In the genomic region with DNA sequence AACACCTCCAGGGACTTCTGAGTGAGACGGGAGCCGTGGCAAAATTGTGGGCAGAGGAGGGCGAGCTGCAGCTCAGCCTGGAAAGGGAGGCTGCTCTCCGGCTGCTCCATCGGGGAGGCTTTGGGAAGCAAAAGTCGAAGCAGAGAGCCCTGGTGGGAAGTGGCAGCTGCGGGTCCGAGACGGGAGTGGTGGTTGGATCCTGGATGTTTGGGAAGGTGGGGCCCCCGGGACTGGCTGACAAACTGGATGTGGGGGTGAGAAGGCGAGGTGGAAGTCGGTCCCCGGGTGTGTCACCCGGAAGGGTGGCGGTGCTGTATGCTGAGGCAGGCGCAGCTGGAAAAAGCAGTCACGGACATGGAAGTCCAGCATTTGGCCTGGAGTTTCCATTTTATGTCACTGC, we compare ENCODE assay signal across 24 cellular contexts. TPM values are rescaled to one million over a fixed set of nuclear protein-coding genes. Genes with fewer than 3 reads are reported as not detected.
DNase-seq lines count a peak whose midpoint lies in the region; ATAC-seq and TF ChIP-seq lines count a peak whose summit lies in the region.
"Had no signal": no experiment of that assay in that cellular context is flagged by ENCODE, and none has a peak within 500 bp of the region (broad histone marks: within the 10 kb centered on the region; RNA-seq: fewer than 3 reads in every experiment).

No MANE protein-coding gene starts in this region.

- H3K36me3 Mint-ChIP-seq in stimulated activated naive CD8-positive, alpha-beta T cell treated with anti-CD3 and anti-CD28 coated beads, Interleukin-15, Interleukin-2, amounts not matched to agents 100 ng/mL and 50 ng/mL, for 24 hours (ENCODE audit: low read depth) = peaks cover 27% of the 10 kb centered on the region
- H3K36me3 Mint-ChIP-seq in activated T-helper 17 cell treated with anti-CD3 and anti-CD28 coated beads, Interleukin-2, amount 50 U/mL, for 72 hours (ENCODE audit: low read depth) = peaks cover 65% of the 10 kb centered on the region

- no peak for TF ChIP-seq CTCF in lower lobe of right lung (IDR thresholded peaks at IDR 0.05)

- H3K27me3 Mint-ChIP-seq in stimulated activated naive CD8-positive, alpha-beta T cell treated with anti-CD3 and anti-CD28 coated beads, Interleukin-15, Interleukin-2, amounts not matched to agents 100 ng/mL and 50 ng/mL, for 24 hours = no peaks in the 10 kb centered on the region
- H3K27me3 Mint-ChIP-seq in activated T-helper 17 cell treated with anti-CD3 and anti-CD28 coated beads, Interleukin-2, amount 50 U/mL, for 72 hours = no peaks in the 10 kb centered on the region
- H3K27me3 Mint-ChIP-seq: CD4-positive, alpha-beta memory T cell had no signal

- H3K4me1 Mint-ChIP-seq in stimulated activated naive CD8-positive, alpha-beta T cell treated with anti-CD3 and anti-CD28 coated beads, Interleukin-15, Interleukin-2, amounts not matched to agents 100 ng/mL and 50 ng/mL, for 24 hours (ENCODE audit: low read depth) = no peaks in the 10 kb centered on the region
- H3K4me1 Mint-ChIP-seq in activated T-helper 17 cell treated with anti-CD3 and anti-CD28 coated beads, Interleukin-2, amount 50 U/mL, for 72 hours = peaks cover 4% of the 10 kb centered on the region

- no peak for DNase-seq in stimulated activated naive CD8-positive, alpha-beta T cell treated with anti-CD3 and anti-CD28 coated beads, Interleukin-15, Interleukin-2, amounts not matched to agents 100 U/mL and 50 U/mL, for 24 hours
- DNase-seq in lower lobe of right lung (peak; percentile 37), aorta (peak; percentile 50 to 70), HT-29 (ENCODE audit: low spot score) (no peak), retina (no peak)
- no peak for DNase-seq in activated CD4-positive, alpha-beta T cell treated with anti-CD3 and anti-CD28 coated beads for 48 hours
- DNase-seq: activated CD4-positive, alpha-beta T cell treated with anti-CD3 and anti-CD28 coated beads, Interleukin-2, amount 50 U/mL, for 1 hour; activated naive CD4-positive, alpha-beta T cell; CD4-positive, alpha-beta memory T cell; cerebellar nuclear complex; H9; midbrain; NCI-H1048; NCI-H1694 treated with DMSO at 0.1 percent for 48 hours; NCI-H2171 treated with DMSO at 0.1 percent for 48 hours; NCI-H526 treated with DMSO at 0.1 percent for 48 hours; trophoblast cell had no signal

- H3K36me3 ChIP-seq in lower lobe of right lung (peaks cover 35% of the 10 kb centered on the region), aorta (ENCODE audit: control insufficient read depth in 1 of 2, insufficient read depth in 2 of 2, low read length in 1 of 2) (no peaks in the 10 kb centered on the region)

- no peaks in the 10 kb centered on the region for H3K9me3 Mint-ChIP-seq in stimulated activated naive CD8-positive, alpha-beta T cell treated with anti-CD3 and anti-CD28 coated beads, Interleukin-15, Interleukin-2, amounts not matched to agents 100 ng/mL and 50 ng/mL, for 24 hours
- no peaks in the 10 kb centered on the region for H3K9me3 Mint-ChIP-seq in activated T-helper 17 cell treated with anti-CD3 and anti-CD28 coated beads, Interleukin-2, amount 50 U/mL, for 72 hours
- H3K9me3 Mint-ChIP-seq: CD4-positive, alpha-beta memory T cell; H9; naive thymus-derived CD8-positive, alpha-beta T cell had no signal

- H3K4me1 ChIP-seq in lower lobe of right lung = no peaks in the 10 kb centered on the region
- no peaks in the 10 kb centered on the region for H3K4me1 ChIP-seq in aorta (ENCODE audit: control insufficient read depth in 1 of 2, insufficient read depth in 2 of 2, low read length in 2 of 2)
- H3K4me1 ChIP-seq: left lung, parathyroid adenoma had no signal

- ATAC-seq in stimulated activated naive CD8-positive, alpha-beta T cell treated with anti-CD3 and anti-CD28 coated beads, Interleukin-15, Interleukin-2, amounts not matched to agents 100 U/mL and 50 U/mL, for 24 hours = no peak
- ATAC-seq in activated T-helper 17 cell treated with anti-CD3 and anti-CD28 coated beads, Interleukin-2, amount 50 U/mL, for 72 hours (replicated peaks) = no peak
- ATAC-seq in lower lobe of right lung = no peak
- no peak for ATAC-seq in aorta (ENCODE audit: low FRiP score)
- ATAC-seq: left lung; naive thymus-derived CD8-positive, alpha-beta T cell had no signal

- H3K4me3 ChIP-seq in lower lobe of right lung = no peak overlapping the region
- no peak overlapping the region for H3K4me3 ChIP-seq in aorta (ENCODE audit: low read length in 2 of 2)
- H3K4me3 ChIP-seq: left lung had no signal

- H3K27me3 ChIP-seq in lower lobe of right lung (ENCODE audit: low read depth) (peaks cover 23% of the 10 kb centered on the region), aorta (ENCODE audit: control insufficient read depth in 1 of 2, insufficient read depth in 2 of 2, low read length in 1 of 2) (no peaks in the 10 kb centered on the region)

- H3K27ac ChIP-seq in lower lobe of right lung = no peak overlapping the region
- no peak overlapping the region for H3K27ac ChIP-seq in aorta (ENCODE audit: low read depth in 1 of 2, low read length in 2 of 2)
- H3K27ac ChIP-seq: epithelial cell of prostate, left lung, parathyroid adenoma had no signal

- no peak overlapping the region for H3K4me3 Mint-ChIP-seq in stimulated activated naive CD8-positive, alpha-beta T cell treated with anti-CD3 and anti-CD28 coated beads, Interleukin-15, Interleukin-2, amounts not matched to agents 100 ng/mL and 50 ng/mL, for 24 hours
- no peak overlapping the region for H3K4me3 Mint-ChIP-seq in activated T-helper 17 cell treated with anti-CD3 and anti-CD28 coated beads, Interleukin-2, amount 50 U/mL, for 72 hours
- H3K4me3 Mint-ChIP-seq: H9; naive thymus-derived CD8-positive, alpha-beta T cell had no signal

- WGBS in aorta, 2 donors = 83 to 85% methylated on average over 17 of the region's 17 CpGs

- H3K9me3 ChIP-seq in lower lobe of right lung = no peaks in the 10 kb centered on the region
- no peaks in the 10 kb centered on the region for H3K9me3 ChIP-seq in aorta (ENCODE audit: control insufficient read depth, low read length)
- H3K9me3 ChIP-seq: left lung, SK-N-SH had no signal

- intact Hi-C loops in lower lobe of right lung (cut with DNase I) = no loop called here
- intact Hi-C loops in aorta (cut with DNase I) = no loop called here

- H3K27ac Mint-ChIP-seq in stimulated activated naive CD8-positive, alpha-beta T cell treated with anti-CD3 and anti-CD28 coated beads, Interleukin-15, Interleukin-2, amounts not matched to agents 100 ng/mL and 50 ng/mL, for 24 hours = peak overlapping the region; percentile 26
- H3K27ac Mint-ChIP-seq in activated T-helper 17 cell treated with anti-CD3 and anti-CD28 coated beads, Interleukin-2, amount 50 U/mL, for 72 hours = peak overlapping the region; percentile 70

RNA-seq across cellular contexts. Expression of gene KCNAB2, which starts 52.1 kb away (rescaled TPM):
- total RNA-seq in activated T-helper 17 cell treated with anti-CD3 and anti-CD28 coated beads, Interleukin-2, amount 50 U/mL, for 72 hours = 100 to 1,000 TPM; 407 to 432 TPM
- total RNA-seq in lower lobe of right lung (119 TPM), aorta (10 to 100 TPM; 17.1 to 36.2 TPM)
- 1 to 10 TPM; 5.5 to 6.6 TPM for polyA plus RNA-seq in aorta
- 3.9 and 4.7 TPM in 2 replicates for total RNA-seq in HT-29 (2014; rRNA removed; shearing (Covaris generic))

Comparison
In these comparisons a context has a peak if more than half of its experiments do, and no peak if none do; other contexts are left out.
1. DNase-seq: peak in lower lobe of right lung (single experiment) and aorta (2 of 2); none in stimulated activated naive CD8-positive, alpha-beta T cell treated with anti-CD3 and anti-CD28 coated beads, Interleukin-15, Interleukin-2, amounts not matched to agents 100 U/mL and 50 U/mL, for 24 hours (single experiment), HT-29 (single experiment), activated CD4-positive, alpha-beta T cell treated with anti-CD3 and anti-CD28 coated beads for 48 hours (single experiment) and retina (single experiment).